Comparison of ENCODE assay signal across 8 cellular contexts in the genomic region with DNA sequence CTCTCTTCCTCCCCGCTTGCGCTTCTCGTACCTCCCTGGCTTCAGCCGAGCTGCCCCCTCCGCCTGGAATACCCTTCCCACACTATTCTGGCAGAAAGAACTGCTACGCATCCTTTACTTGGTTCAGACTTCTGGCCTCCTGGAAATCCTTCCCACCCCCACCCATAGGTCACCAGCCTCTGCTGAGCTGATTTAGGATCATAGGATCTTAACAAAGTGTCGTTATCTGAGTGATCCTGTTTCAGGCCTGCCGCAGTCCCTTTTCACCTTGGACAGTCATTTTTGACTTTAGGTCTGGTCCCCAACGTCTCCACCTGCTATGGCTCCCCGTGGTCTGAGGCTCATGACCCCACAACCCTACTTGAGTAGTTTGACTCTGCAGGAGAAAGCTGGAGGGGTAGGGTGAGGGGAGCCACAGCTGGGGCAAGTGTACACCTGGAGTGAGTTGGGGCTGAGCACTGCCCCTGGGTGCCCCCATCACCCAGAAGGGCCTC. TPM values are rescaled to one million over a fixed set of nuclear protein-coding genes. Genes with fewer than 3 reads are reported as not detected.
DNase-seq lines count a peak whose midpoint lies in the region; ATAC-seq, FAIRE-seq and TF ChIP-seq lines count a peak whose summit lies in the region.

No MANE protein-coding gene starts in this region.

- H3K9me3 Mint-ChIP-seq in stimulated activated naive CD8-positive, alpha-beta T cell treated with anti-CD3 and anti-CD28 coated beads, Interleukin-15, Interleukin-2, amounts not matched to agents 100 ng/mL and 50 ng/mL, for 24 hours = no peaks in the 10 kb centered on the region

- H3K4me1 ChIP-seq in muscle layer of colon (ENCODE audit: insufficient read depth, low read length) = peaks cover 18% of the 10 kb centered on the region

- H3K36me3 Mint-ChIP-seq in stimulated activated naive CD8-positive, alpha-beta T cell treated with anti-CD3 and anti-CD28 coated beads, Interleukin-15, Interleukin-2, amounts not matched to agents 100 ng/mL and 50 ng/mL, for 24 hours (ENCODE audit: low read depth) = no peaks in the 10 kb centered on the region

- no peaks in the 10 kb centered on the region for H3K9me3 ChIP-seq in muscle layer of colon (ENCODE audit: low read length)

- peak overlapping the region; percentile 57 for H3K27ac ChIP-seq in muscle layer of colon (ENCODE audit: low read depth, low read length)

- peaks cover 16% of the 10 kb centered on the region for H3K4me1 Mint-ChIP-seq in stimulated activated naive CD8-positive, alpha-beta T cell treated with anti-CD3 and anti-CD28 coated beads, Interleukin-15, Interleukin-2, amounts not matched to agents 100 ng/mL and 50 ng/mL, for 24 hours (ENCODE audit: low read depth)

- no peak for TF ChIP-seq CTCF in bronchial epithelial cell (IDR thresholded peaks at IDR 0.05; ENCODE audit: insufficient read depth, low read length, severe bottlenecking)

- H3K27me3 ChIP-seq in bronchial epithelial cell (ENCODE audit: control insufficient read depth, insufficient read depth, low read length) (no peaks in the 10 kb centered on the region), muscle layer of colon (ENCODE audit: control insufficient read depth in 1 of 2, insufficient read depth in 2 of 2, low read length in 2 of 2) (peaks cover 0 to 14% of the 10 kb centered on the region in 2 donors)

- H3K4me3 Mint-ChIP-seq in stimulated activated naive CD8-positive, alpha-beta T cell treated with anti-CD3 and anti-CD28 coated beads, Interleukin-15, Interleukin-2, amounts not matched to agents 100 ng/mL and 50 ng/mL, for 24 hours = peak overlapping the region; percentile 86

- no peak for ATAC-seq in stimulated activated naive CD8-positive, alpha-beta T cell treated with anti-CD3 and anti-CD28 coated beads, Interleukin-15, Interleukin-2, amounts not matched to agents 100 U/mL and 50 U/mL, for 24 hours
- no peak for ATAC-seq in GM19035 (IDR thresholded peaks at IDR 0.05; ENCODE audit: unreplicated experiment)

- DNase-seq in stimulated activated naive CD8-positive, alpha-beta T cell treated with anti-CD3 and anti-CD28 coated beads, Interleukin-15, Interleukin-2, amounts not matched to agents 100 U/mL and 50 U/mL, for 24 hours = no peak
- no peak for DNase-seq in bronchial epithelial cell (ENCODE audit: low read depth)
- DNase-seq in NCI-H510A (lab: John Stamatoyannopoulos, UW) = no peak
- no peak for DNase-seq in NCI-H526 treated with DMSO at 0.1 percent for 48 hours (lab: John Stamatoyannopoulos, UW)
- DNase-seq in stimulated activated CD4-positive, alpha-beta T cell treated with anti-CD3 and anti-CD28 coated beads, Interleukin-4, amount 100 ng/mL, for 1 hour = no peak

- H3K4me3 ChIP-seq in bronchial epithelial cell (ENCODE audit: low read depth, low read length) = peak overlapping the region; percentile 54
- peak overlapping the region; percentile 40 to 62 for H3K4me3 ChIP-seq in muscle layer of colon (ENCODE audit: low read depth in 1 of 2, low read length in 2 of 2)

- H3K27ac Mint-ChIP-seq in stimulated activated naive CD8-positive, alpha-beta T cell treated with anti-CD3 and anti-CD28 coated beads, Interleukin-15, Interleukin-2, amounts not matched to agents 100 ng/mL and 50 ng/mL, for 24 hours = peak overlapping the region; percentile 79

- peaks cover 26% of the 10 kb centered on the region for H3K27me3 Mint-ChIP-seq in stimulated activated naive CD8-positive, alpha-beta T cell treated with anti-CD3 and anti-CD28 coated beads, Interleukin-15, Interleukin-2, amounts not matched to agents 100 ng/mL and 50 ng/mL, for 24 hours

- no peak for FAIRE-seq in bronchial epithelial cell (lab: Jason Lieb, UNC)

- no peaks in the 10 kb centered on the region for H3K36me3 ChIP-seq in bronchial epithelial cell (ENCODE audit: control insufficient read depth, insufficient read depth, low read length)
- no peaks in the 10 kb centered on the region for H3K36me3 ChIP-seq in muscle layer of colon (ENCODE audit: insufficient read depth, low read length)

- peak overlapping the region; percentile 63 for H3K9ac ChIP-seq in muscle layer of colon (ENCODE audit: low read length)

RNA-seq across cellular contexts. Expression of a gene that starts 27.3 kb away (rescaled TPM):
- 6.1 and 9.0 TPM in 2 replicates for total RNA-seq in bronchial epithelial cell

RNA-seq across cellular contexts. Expression of a gene that starts 50.4 kb away (rescaled TPM):
- 173 and 183 TPM in 2 replicates for total RNA-seq in bronchial epithelial cell

RNA-seq across cellular contexts. Expression of a gene that starts 53.7 kb away (rescaled TPM):
- total RNA-seq in bronchial epithelial cell = 2.4 and 4.5 TPM in 2 replicates
